ENCODE assay signal across 35 cellular contexts in the genomic region with DNA sequence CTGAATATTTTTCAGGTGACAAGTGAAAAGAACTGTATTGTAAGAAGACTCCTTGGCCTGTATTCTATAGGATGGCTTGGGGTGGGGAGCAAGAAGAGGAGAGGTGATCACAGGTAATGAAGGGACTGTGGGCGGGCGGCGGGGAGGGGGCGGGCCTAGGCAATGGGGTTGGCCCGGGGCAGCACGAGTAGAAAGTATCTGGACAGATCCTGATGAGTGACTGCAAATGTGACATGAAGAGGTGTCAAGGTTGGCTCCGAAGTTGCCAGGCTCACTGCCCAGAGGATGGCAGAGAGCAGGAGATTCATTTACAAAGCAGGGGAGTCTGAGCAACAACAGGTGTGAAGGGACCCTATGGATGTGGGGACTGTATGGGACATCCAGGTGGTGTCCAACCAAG. TPM values are rescaled to one million over a fixed set of nuclear protein-coding genes. Genes with fewer than 3 reads are reported as not detected.
"Had no signal": no experiment of that assay in that cellular context is flagged by ENCODE, and none has a peak within 500 bp of the region (broad histone marks: within the 10 kb centered on the region; RNA-seq: fewer than 3 reads in every experiment).

No MANE protein-coding gene starts in this region.

- H3K4me3 ChIP-seq: dorsolateral prefrontal cortex, gastrocnemius medialis, hepatocyte, mucosa of descending colon, neural progenitor cell, ovary, sigmoid colon, thoracic aorta, transverse colon, upper lobe of right lung, uterus had no signal

- H3K4me1 ChIP-seq: neural progenitor cell had no signal

- ATAC-seq: esophagus mucosa; gastrocnemius medialis; mucosa of descending colon; natural killer cell treated with Interleukin-12 subunit alpha and Interleukin-12 subunit beta and Interleukin-15 and Interleukin-18, amount 100 ng/mL, for 72 hours; stimulated activated memory B cell treated with anti-CD40 and anti-IgM and Interleukin-4, amounts not matched to agents 10 μg/mL and 1 μg/mL and 100 μg/mL, for 72 hours; stimulated activated naive CD8-positive, alpha-beta T cell treated with anti-CD3 and anti-CD28 coated beads, Interleukin-15, Interleukin-2, amounts not matched to agents 100 U/mL and 50 U/mL, for 24 hours; upper lobe of right lung had no signal

- H3K27me3 ChIP-seq: dorsolateral prefrontal cortex, gastrocnemius medialis, hepatocyte, neural progenitor cell, ovary, sigmoid colon, transverse colon, upper lobe of right lung, uterus had no signal

- H3K27ac ChIP-seq: dorsolateral prefrontal cortex, epithelial cell of prostate, hepatocyte, neural progenitor cell, ovary, sigmoid colon, transverse colon, upper lobe of right lung, uterus had no signal

- H3K9ac ChIP-seq: neural progenitor cell had no signal

- H3K9me3 ChIP-seq: gastrocnemius medialis, mucosa of descending colon, ovary, sigmoid colon, thoracic aorta, transverse colon, upper lobe of right lung, uterus had no signal

- H3K36me3 ChIP-seq: gastrocnemius medialis, neural progenitor cell, ovary, sigmoid colon, thoracic aorta, transverse colon, upper lobe of right lung, uterus had no signal

- FAIRE-seq: colon, islet of Langerhans had no signal

- DNase-seq: central memory CD4-positive, alpha-beta T cell; dorsolateral prefrontal cortex; effector CD4-positive, alpha-beta T cell; foreskin fibroblast; gastrocnemius medialis; head of caudate nucleus; kidney glomerular epithelial cell; mesenchymal stem cell; mucosa of descending colon; naive B cell; occipital lobe; ovary; retina; sigmoid colon; stimulated activated CD4-positive, alpha-beta T cell treated with anti-CD3 and anti-CD28 coated beads, Interleukin-2, amount 100 ng/mL, for 24 hours; stimulated activated CD4-positive, alpha-beta T cell treated with anti-CD3 and anti-CD28 coated beads, Interleukin-4, amount 100 ng/mL, for 4 hours; stimulated activated naive CD8-positive, alpha-beta T cell treated with anti-CD3 and anti-CD28 coated beads, Interleukin-15, Interleukin-2, amounts not matched to agents 100 U/mL and 50 U/mL, for 24 hours; transverse colon; upper lobe of right lung; uterus had no signal

RNA-seq across cellular contexts. Expression of a gene that starts 10.8 kb away (rescaled TPM):
- total RNA-seq: dorsolateral prefrontal cortex; esophagus mucosa; glomerular endothelial cell; lower leg skin; lung microvascular endothelial cell; mesothelial cell of epicardium; natural killer cell treated with Interleukin-12 subunit alpha and Interleukin-12 subunit beta and Interleukin-15 and Interleukin-18, amount 100 ng/mL, for 72 hours; occipital lobe; pulmonary artery endothelial cell; sigmoid colon; skeletal muscle tissue; thoracic aorta; upper lobe of right lung; uterus had no signal
- polyA plus RNA-seq: ovary had no signal

RNA-seq across cellular contexts. Expression of a gene that starts 38.8 kb away (rescaled TPM):
- total RNA-seq: pulmonary artery endothelial cell had no signal
